Comparison of ENCODE assay signal across 8 cellular contexts in the genomic region with DNA sequence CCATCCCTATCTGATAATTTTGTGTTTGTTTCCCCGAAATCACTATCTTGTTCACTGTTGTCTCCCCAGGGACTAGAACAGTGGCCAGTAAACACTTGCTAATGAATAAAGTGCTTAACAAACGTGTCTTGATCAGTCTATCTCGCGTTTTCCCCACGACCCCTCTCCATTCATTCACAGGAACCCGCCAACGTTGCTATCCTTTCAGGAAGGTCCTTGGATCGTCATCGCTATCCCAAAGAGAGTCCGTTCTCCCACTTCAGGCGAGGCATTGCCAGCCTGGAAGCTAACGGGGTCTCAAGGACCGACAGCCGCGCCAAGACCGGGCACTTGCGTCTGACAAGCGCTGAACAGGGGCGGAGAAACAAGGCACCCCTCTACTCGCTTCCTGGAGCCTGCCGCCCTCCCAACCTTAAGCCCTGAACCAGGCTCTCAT. TPM values are rescaled to one million over a fixed set of nuclear protein-coding genes. Genes with fewer than 3 reads are reported as not detected.
DNase-seq lines count a peak whose midpoint lies in the region; ATAC-seq, FAIRE-seq and TF ChIP-seq lines count a peak whose summit lies in the region.

No MANE protein-coding gene starts in this region.

- DNase-seq in body of pancreas, result no peak
- no peak for DNase-seq in H54 (ENCODE audit: insufficient read length, low spot score)
- no peak for DNase-seq in erythroblast (lab: John Stamatoyannopoulos, UW)
- DNase-seq in stimulated activated CD4-positive, alpha-beta T cell treated with anti-CD3 and anti-CD28 coated beads, Interleukin-15, amount 100 ng/mL, for 24 hours, result no peak

- H3K4me1 ChIP-seq in body of pancreas, result peaks cover 37% of the 10 kb centered on the region
- peaks cover 16 to 20% of the 10 kb centered on the region in 2 donors for H3K4me1 ChIP-seq in mucosa of rectum (ENCODE audit: control insufficient read depth in 2 of 2, insufficient read depth in 2 of 2, low read length in 2 of 2)

- H3K27ac ChIP-seq in body of pancreas (peak overlapping the region; percentile 63 to 81 (median 70)), mucosa of rectum (ENCODE audit: low read depth in 2 of 2, low read length in 2 of 2) (peak overlapping the region; percentile 74 to 80)

- H3K9me3 ChIP-seq in body of pancreas (no peaks in the 10 kb centered on the region), mucosa of rectum (ENCODE audit: control insufficient read depth in 2 of 2, low read length in 2 of 2) (no peaks in the 10 kb centered on the region)

- WGBS in body of pancreas, 2 donors, result 0% methylated on average over 18 to 21 of the region's 21 CpGs

- intact Hi-C loops in body of pancreas (cut with DNase I), result no loop called here

- ATAC-seq in GM19351 (IDR thresholded peaks at IDR 0.05; ENCODE audit: unreplicated experiment) (peak; percentile 9), HG03066 (IDR thresholded peaks at IDR 0.05; ENCODE audit: low read depth, unreplicated experiment) (peak; percentile 11), body of pancreas (peak; percentile 2), HG03108 (IDR thresholded peaks at IDR 0.05; ENCODE audit: unreplicated experiment) (no peak)

- H3K27me3 ChIP-seq in body of pancreas (no peaks in the 10 kb centered on the region), mucosa of rectum (ENCODE audit: control insufficient read depth in 2 of 2, insufficient read depth in 2 of 2, low read length in 2 of 2) (no peaks in the 10 kb centered on the region)

- no peak for TF ChIP-seq CTCF in body of pancreas (IDR thresholded peaks at IDR 0.05)

- H3K9ac ChIP-seq in mucosa of rectum (ENCODE audit: low read depth in 1 of 2, low read length in 2 of 2), result peak overlapping the region; percentile 90 to 93

- H3K4me3 ChIP-seq in body of pancreas (peak overlapping the region; percentile 81 to 94), mucosa of rectum (ENCODE audit: low read length in 2 of 2) (peak overlapping the region; percentile 93 to 98)

- no peak for FAIRE-seq in H54 (lab: Jason Lieb, UNC)

- TF ChIP-seq POLR2A in body of pancreas (IDR thresholded peaks at IDR 0.05), result no peak
- no peak for TF ChIP-seq POLR2A in H54 (IDR thresholded peaks at IDR 0.05; ENCODE audit: low read depth, low read length)
- no peak for TF ChIP-seq POLR2A in erythroblast (IDR thresholded peaks at IDR 0.05; ENCODE audit: low read length)

- H3K36me3 ChIP-seq in body of pancreas (replicated peaks in 1 of 2; ENCODE audit: insufficient read depth in 1 of 2, low read depth in 2 of 2) (no peaks in the 10 kb centered on the region), mucosa of rectum (ENCODE audit: control insufficient read depth in 2 of 2, insufficient read depth in 2 of 2, low read length in 2 of 2) (peaks cover 3 to 11% of the 10 kb centered on the region in 2 donors)

RNA-seq across cellular contexts. Expression of a gene that starts 0.3 kb away (rescaled TPM):
- 10 to 100 TPM in 1 of 2 donors, 1 to 10 TPM in 1; 7.0 to 18.1 TPM for total RNA-seq in body of pancreas

RNA-seq across cellular contexts. Expression of a gene that starts 0.7 kb away (rescaled TPM):
- 1 to 10 TPM; 7.6 to 8.6 TPM for total RNA-seq in body of pancreas
